ENCODE assay signal across 15 cellular contexts in the genomic region with DNA sequence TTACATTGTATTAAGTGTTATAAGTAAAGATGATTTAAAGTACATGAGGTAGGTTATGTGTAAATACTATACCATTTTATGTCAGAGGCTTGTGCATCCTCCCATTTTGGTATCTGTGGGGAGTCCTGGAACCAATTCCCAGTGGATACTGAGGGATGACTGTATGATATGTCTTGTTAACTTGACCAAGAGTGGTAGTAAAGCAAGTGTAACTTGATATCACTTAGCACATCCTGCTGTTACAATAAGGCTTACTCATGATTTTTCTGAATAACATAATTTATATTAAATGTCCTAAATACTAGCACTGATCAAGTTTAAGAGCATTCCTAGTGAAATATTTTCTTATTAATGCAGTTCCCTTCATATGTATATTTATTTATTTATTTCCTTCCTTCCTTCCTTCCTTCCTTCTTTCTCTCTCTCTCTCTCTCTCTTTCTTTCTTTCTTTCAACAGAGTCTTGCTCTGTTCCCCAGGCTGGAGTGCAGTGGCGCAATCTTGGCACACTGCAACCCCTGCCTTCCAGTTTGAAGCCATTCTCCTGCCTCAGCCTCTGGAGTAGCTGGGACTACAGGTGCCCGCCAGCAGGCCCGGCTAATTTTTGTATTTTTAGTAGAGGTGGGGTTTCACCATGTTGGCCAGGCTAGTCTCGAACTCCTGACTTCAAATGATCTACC. TPM values are rescaled to one million over a fixed set of nuclear protein-coding genes. Genes with fewer than 3 reads are reported as not detected.
A peak's percentile ranks its signal among the peaks of the same experiment; 100 is the strongest.
DNase-seq lines count a peak whose midpoint lies in the region; ATAC-seq and TF ChIP-seq lines count a peak whose summit lies in the region.
"Had no signal": no experiment of that assay in that cellular context is flagged by ENCODE, and none has a peak within 500 bp of the region (broad histone marks: within the 10 kb centered on the region; RNA-seq: fewer than 3 reads in every experiment).

No MANE protein-coding gene starts in this region.

- H3K9me3 ChIP-seq in RWPE2 (ENCODE audit: severe bottlenecking) = no peaks in the 10 kb centered on the region
- H3K9me3 ChIP-seq: adrenal gland, ovary, tibial artery had no signal

- H3K36me3 Mint-ChIP-seq in activated T-cell treated with anti-CD3 and anti-CD28 coated beads, Interleukin-2, amount 50 U/mL, for 72 hours (ENCODE audit: insufficient read depth in 2 of 2) = peaks cover 4 to 14% of the 10 kb centered on the region in 2 donors

- peaks cover 20% of the 10 kb centered on the region for H3K36me3 ChIP-seq in RWPE2 (ENCODE audit: low read depth)
- H3K36me3 ChIP-seq: adrenal gland, ovary, tibial artery had no signal

- no peak for ATAC-seq in activated T-cell treated with anti-CD3 and anti-CD28 coated beads, Interleukin-2, amount 50 U/mL, for 72 hours (replicated peaks in 1 of 2)
- peak; percentile 95 for ATAC-seq in RWPE2 (ENCODE audit: low read depth)
- ATAC-seq: activated CD8-positive, alpha-beta T cell treated with anti-CD3 and anti-CD28 coated beads for 36 hours had no signal

- H3K4me1 ChIP-seq in RWPE2 (ENCODE audit: insufficient read depth, poor library complexity, severe bottlenecking) = peaks cover 39% of the 10 kb centered on the region

- no peak overlapping the region for H3K27ac Mint-ChIP-seq in activated T-cell treated with anti-CD3 and anti-CD28 coated beads, Interleukin-2, amount 50 U/mL, for 72 hours
- H3K27ac Mint-ChIP-seq: mesothelial cell of epicardium had no signal

- peaks cover 95% of the 10 kb centered on the region for H3K4me1 Mint-ChIP-seq in activated T-cell treated with anti-CD3 and anti-CD28 coated beads, Interleukin-2, amount 50 U/mL, for 72 hours (ENCODE audit: low read depth)

- peak overlapping the region; percentile 1 to 12 for H3K4me3 Mint-ChIP-seq in activated T-cell treated with anti-CD3 and anti-CD28 coated beads, Interleukin-2, amount 50 U/mL, for 72 hours
- H3K4me3 Mint-ChIP-seq: activated CD8-positive, alpha-beta T cell treated with anti-CD3 and anti-CD28 coated beads for 36 hours; mesothelial cell of epicardium had no signal

- no peak overlapping the region for H3K4me3 ChIP-seq in RWPE2 (ENCODE audit: severe bottlenecking)
- H3K4me3 ChIP-seq in choroid plexus epithelial cell (ENCODE audit: low read depth, low read length) = no peak overlapping the region
- H3K4me3 ChIP-seq: adrenal gland, ovary, tibial artery had no signal

- H3K27ac ChIP-seq in RWPE2 (ENCODE audit: poor library complexity, severe bottlenecking) (peak overlapping the region; percentile 3), caudate nucleus (ENCODE audit: low read depth, low read length) (no peak overlapping the region)
- H3K27ac ChIP-seq: adrenal gland, ovary had no signal

- no peaks in the 10 kb centered on the region for H3K9me3 Mint-ChIP-seq in activated T-cell treated with anti-CD3 and anti-CD28 coated beads, Interleukin-2, amount 50 U/mL, for 72 hours

- no peak for DNase-seq in activated T-cell treated with anti-CD3 and anti-CD28 coated beads, Interleukin-2, amount 50 U/mL, for 72 hours
- DNase-seq in activated T-cell treated with anti-CD3 and anti-CD28 coated beads for 4 hours = no peak
- DNase-seq in RWPE2 (ENCODE audit: low spot score) = no peak
- DNase-seq in choroid plexus epithelial cell (ENCODE audit: low read depth) = peak; percentile 49
- peak; percentile 56 for DNase-seq in stromal cell of bone marrow (ENCODE audit: low read depth)
- DNase-seq in caudate nucleus (lab: John Stamatoyannopoulos, UW) = no peak
- no peak for DNase-seq in stimulated activated naive CD4-positive, alpha-beta T cell (lab: John Stamatoyannopoulos, UW)
- DNase-seq in COLO829 (ENCODE audit: low spot score) = no peak
- DNase-seq: ACHN; activated CD8-positive, alpha-beta T cell treated with anti-CD3 and anti-CD28 coated beads for 36 hours; adrenal gland; NCI-H1436; ovary; tibial artery had no signal

- no peaks in the 10 kb centered on the region for H3K27me3 Mint-ChIP-seq in activated T-cell treated with anti-CD3 and anti-CD28 coated beads, Interleukin-2, amount 50 U/mL, for 72 hours (ENCODE audit: low read depth)
- H3K27me3 Mint-ChIP-seq: activated CD8-positive, alpha-beta T cell treated with anti-CD3 and anti-CD28 coated beads for 36 hours had no signal

- TF ChIP-seq CTCF in RWPE2 (IDR thresholded peaks at IDR 0.05; ENCODE audit: poor library complexity, severe bottlenecking) (no peak), choroid plexus epithelial cell (conservative IDR thresholded peaks at IDR 0.05; ENCODE audit: low read depth, low read length) (no peak)

- no peaks in the 10 kb centered on the region for H3K27me3 ChIP-seq in RWPE2 (ENCODE audit: insufficient read depth, poor library complexity, severe bottlenecking)
- H3K27me3 ChIP-seq: adrenal gland, ovary, tibial artery had no signal

RNA-seq across cellular contexts. Expression of a gene that starts 7.5 kb away (rescaled TPM):
- total RNA-seq in activated T-cell treated with anti-CD3 and anti-CD28 coated beads, Interleukin-2, amount 50 U/mL, for 72 hours = 10 to 100 TPM; 63.1 to 73.1 TPM

Comparison
In these comparisons a context has a peak if more than half of its experiments do, and no peak if none do; other contexts are left out.
1. DNase-seq: peak in choroid plexus epithelial cell (single experiment) and stromal cell of bone marrow (single experiment); none in activated T-cell treated with anti-CD3 and anti-CD28 coated beads, Interleukin-2, amount 50 U/mL, for 72 hours (0 of 2), activated T-cell treated with anti-CD3 and anti-CD28 coated beads for 4 hours (single experiment), RWPE2 (single experiment), caudate nucleus (0 of 61), stimulated activated naive CD4-positive, alpha-beta T cell (0 of 6) and COLO829 (single experiment).